ENCODE assay signal across 30 cellular contexts in the genomic region with DNA sequence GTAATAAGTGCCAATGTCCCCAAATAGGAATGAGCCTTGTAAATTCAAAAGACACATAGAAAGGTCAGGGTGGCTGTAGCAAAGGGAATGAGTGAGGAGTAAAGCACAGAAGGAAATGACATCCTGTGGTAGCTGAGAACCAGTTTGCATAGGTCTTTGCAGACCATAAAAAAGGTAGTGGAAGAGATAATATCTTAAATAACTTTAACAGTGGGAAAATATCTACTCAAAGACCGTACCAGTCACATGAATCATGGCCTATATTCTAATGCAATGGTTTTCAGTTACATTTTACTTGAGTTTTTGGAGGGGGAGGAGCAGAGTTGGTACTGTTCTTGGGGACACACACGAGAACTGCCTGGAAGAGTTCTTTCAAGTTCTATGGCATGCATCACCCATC.
"Had no signal": no experiment of that assay in that cellular context is flagged by ENCODE, and none has a peak within 500 bp of the region (broad histone marks: within the 10 kb centered on the region; RNA-seq: fewer than 3 reads in every experiment).

No MANE protein-coding gene starts in this region.

- H3K36me3 ChIP-seq: heart left ventricle, lower lobe of right lung, neural progenitor cell, neutrophil, right atrium auricular region, right lobe of liver, stomach, suprapubic skin, thoracic aorta, tibial artery, upper lobe of right lung had no signal

- H3K9me3 ChIP-seq: heart left ventricle, lower lobe of right lung, neutrophil, right atrium auricular region, right lobe of liver, stomach, suprapubic skin, thoracic aorta, tibial artery, upper lobe of right lung had no signal

- H3K4me3 Mint-ChIP-seq: mesothelial cell of epicardium; naive B cell; natural killer cell; nephron progenitor cell; neural progenitor cell; stimulated activated naive B cell treated with anti-CD40 and anti-IgM and Interleukin-4, amounts not matched to agents 10 μg/mL and 1 μg/mL and 100 μg/mL, for 72 hours had no signal

- H3K27me3 Mint-ChIP-seq: naive B cell; progenitor cell of endocrine pancreas; stimulated activated naive B cell treated with anti-CD40 and anti-IgM and Interleukin-4, amounts not matched to agents 10 μg/mL and 1 μg/mL and 100 μg/mL, for 72 hours had no signal

- H3K27me3 ChIP-seq: heart left ventricle, neural progenitor cell, neutrophil, right atrium auricular region, right lobe of liver, stomach, suprapubic skin, tibial artery, upper lobe of right lung had no signal

- H2AFZ ChIP-seq: neural progenitor cell, parathyroid adenoma had no signal

- H3K4me1 Mint-ChIP-seq: mesothelial cell of epicardium; naive B cell; natural killer cell; nephron progenitor cell; stimulated activated naive B cell treated with anti-CD40 and anti-IgM and Interleukin-4, amounts not matched to agents 10 μg/mL and 1 μg/mL and 100 μg/mL, for 72 hours had no signal

- H3K27ac Mint-ChIP-seq: mesothelial cell of epicardium; naive B cell; natural killer cell; neural progenitor cell; progenitor cell of endocrine pancreas; stimulated activated naive B cell treated with anti-CD40 and anti-IgM and Interleukin-4, amounts not matched to agents 10 μg/mL and 1 μg/mL and 100 μg/mL, for 72 hours had no signal

- H3K9ac ChIP-seq: neural progenitor cell, parathyroid adenoma had no signal

- DNase-seq: heart left ventricle; hypothalamus; kidney glomerular epithelial cell; left cardiac atrium; lower lobe of right lung; mammary epithelial cell; mesendoderm; naive B cell; natural killer cell; nephron progenitor cell; occipital lobe; right lobe of liver; stimulated activated CD4-positive, alpha-beta T cell treated with anti-CD3 and anti-CD28 coated beads, Interleukin-12 subunit alpha, Interleukin-12 subunit beta, amount 100 ng/mL, for 4 hours; stimulated activated CD4-positive, alpha-beta T cell treated with anti-CD3 and anti-CD28 coated beads, Interleukin-15, amount 100 ng/mL, for 24 hours; stimulated activated CD4-positive, alpha-beta T cell treated with anti-CD3 and anti-CD28 coated beads, Interleukin-2, amount 100 ng/mL, for 24 hours; stimulated activated CD4-positive, alpha-beta T cell treated with anti-CD3 and anti-CD28 coated beads, Interleukin-4, amount 100 ng/mL, for 1 hour; stimulated activated naive B cell treated with anti-CD40 and anti-IgM and Interleukin-4, amounts not matched to agents 10 μg/mL and 1 μg/mL and 100 μg/mL, for 72 hours; stimulated activated naive CD8-positive, alpha-beta T cell treated with anti-CD3 and anti-CD28 coated beads, Interleukin-15, Interleukin-2, amounts not matched to agents 100 U/mL and 50 U/mL, for 24 hours; stomach; tibial artery; upper lobe of right lung had no signal

- H3K4me1 ChIP-seq: lower lobe of right lung, parathyroid adenoma, right atrium auricular region, right lobe of liver, stomach, suprapubic skin, tibial artery, upper lobe of right lung had no signal

- H3K36me3 Mint-ChIP-seq: mesothelial cell of epicardium; naive B cell; natural killer cell; neural progenitor cell; stimulated activated naive B cell treated with anti-CD40 and anti-IgM and Interleukin-4, amounts not matched to agents 10 μg/mL and 1 μg/mL and 100 μg/mL, for 72 hours had no signal

- ATAC-seq: heart left ventricle; left cardiac atrium; left lobe of liver; lower lobe of right lung; natural killer cell; right lobe of liver; stimulated activated naive B cell treated with anti-CD40 and anti-IgM and Interleukin-4, amounts not matched to agents 10 μg/mL and 1 μg/mL and 100 μg/mL, for 72 hours; stimulated activated naive CD8-positive, alpha-beta T cell treated with anti-CD3 and anti-CD28 coated beads, Interleukin-15, Interleukin-2, amounts not matched to agents 100 U/mL and 50 U/mL, for 24 hours; upper lobe of right lung had no signal

- H3K4me2 ChIP-seq: neural progenitor cell had no signal

- H3K9me3 Mint-ChIP-seq: neural progenitor cell had no signal

- H3K27ac ChIP-seq: lower lobe of right lung, neural progenitor cell, neutrophil, parathyroid adenoma, right atrium auricular region, right lobe of liver, stomach, suprapubic skin, thoracic aorta, tibial artery, upper lobe of right lung had no signal

- H3K4me3 ChIP-seq: heart left ventricle, lower lobe of right lung, neural progenitor cell, right atrium auricular region, right lobe of liver, stomach, suprapubic skin, thoracic aorta, tibial artery, upper lobe of right lung had no signal
